In genomic region chr6:79101164-79101563, GRCh38 we compare ENCODE assay signal across 37 cellular contexts. TPM values are rescaled to one million over a fixed set of nuclear protein-coding genes. Genes with fewer than 3 reads are reported as not detected.
DNase-seq lines count a peak whose midpoint lies in the region; ATAC-seq, FAIRE-seq and TF ChIP-seq lines count a peak whose summit lies in the region.
"Had no signal": no experiment of that assay in that cellular context is flagged by ENCODE, and none has a peak within 500 bp of the region (broad histone marks: within the 10 kb centered on the region; RNA-seq: fewer than 3 reads in every experiment).

No MANE protein-coding gene starts in this region.

- no peaks in the 10 kb centered on the region for H3K36me3 ChIP-seq in HepG2 (replicated peaks in 1 of 2; ENCODE audit: control insufficient read depth in 1 of 2, insufficient read depth in 2 of 2, low read length in 2 of 2)
- no peaks in the 10 kb centered on the region for H3K36me3 ChIP-seq in right lobe of liver
- H3K36me3 ChIP-seq in K562 (ENCODE audit: control insufficient read depth, insufficient read depth, low read length), result no peaks in the 10 kb centered on the region
- H3K36me3 ChIP-seq in neural progenitor cell, result no peaks in the 10 kb centered on the region
- H3K36me3 ChIP-seq: BE2C; BLaER1; BLaER1 treated with 17β-estradiol and CSF1 and Interleukin-3, amounts not matched to agents 10 nM and 100 nM had no signal

- TF ChIP-seq RAD21 in HepG2 (CRISPR knock-in tag; IDR thresholded peaks at IDR 0.05) (no peak), K562 (CRISPR knock-in tag; conservative IDR thresholded peaks at IDR 0.05 in 1 of 2, IDR thresholded peaks at IDR 0.05 in 1 of 2) (no peak)

- POLR2A ChIA-PET in HepG2 (lab: Yijun Ruan, JAX) (no interaction called here), K562 (lab: Yijun Ruan, JAX) (interaction anchor here (0.7 kb wide), 1 partner anchor 9 kb away, joined by 3 read pairs; no protein-coding TSS in a partner anchor)

- peak overlapping the region; percentile 34 for H3K27ac Mint-ChIP-seq in neural progenitor cell
- H3K27ac Mint-ChIP-seq: B cell; CD14-positive monocyte; CD4-positive, alpha-beta memory T cell; CD4-positive, alpha-beta T cell; CD4-positive, CD25-positive, alpha-beta regulatory T cell; CD8-positive, alpha-beta memory T cell; CD8-positive, alpha-beta T cell had no signal

- BruUV-seq in HepG2 (replicated peaks; lab: Mats Ljungman, UMichigan), result no TSS peak
- no TSS peak for BruUV-seq in K562 (replicated peaks; lab: Mats Ljungman, UMichigan)

- FAIRE-seq in HepG2 (lab: Jason Lieb, UNC) (no peak), K562 (lab: Jason Lieb, UNC) (no peak)
- FAIRE-seq: A204.1, A549, D721Med had no signal

- H2AFZ ChIP-seq in HepG2 (ENCODE audit: low read length), result no peak overlapping the region
- no peak overlapping the region for H2AFZ ChIP-seq in K562 (ENCODE audit: low read depth, low read length)
- no peak overlapping the region for H2AFZ ChIP-seq in neural progenitor cell (replicated peaks)

- H3K4me1 ChIP-seq in HepG2 (ENCODE audit: insufficient read depth, low read length) (no peaks in the 10 kb centered on the region), right lobe of liver (no peaks in the 10 kb centered on the region), K562 (replicated peaks in 1 of 2; ENCODE audit: control insufficient read depth in 2 of 2, insufficient read depth in 2 of 2, low read length in 2 of 2) (no peaks in the 10 kb centered on the region), neural progenitor cell (no peaks in the 10 kb centered on the region), right cardiac atrium (ENCODE audit: control insufficient read depth, insufficient read depth, low read length) (no peaks in the 10 kb centered on the region)
- H3K4me1 ChIP-seq: A549; BE2C; BLaER1; BLaER1 treated with 17β-estradiol and CSF1 and Interleukin-3, amounts not matched to agents 10 nM and 100 nM; Caco-2 had no signal

- no peak overlapping the region for H3K9ac ChIP-seq in HepG2 (ENCODE audit: insufficient read depth, low read depth, low read length)
- no peak overlapping the region for H3K9ac ChIP-seq in K562 (ENCODE audit: insufficient read depth in 1 of 2, low read depth in 2 of 2, low read length in 2 of 2)
- H3K9ac ChIP-seq in neural progenitor cell, result no peak overlapping the region
- H3K9ac ChIP-seq: BLaER1; BLaER1 treated with 17β-estradiol and CSF1 and Interleukin-3, amounts not matched to agents 10 nM and 100 nM had no signal

- H3K9me1 ChIP-seq in K562 (ENCODE audit: control insufficient read depth, insufficient read depth, low read length), result no peaks in the 10 kb centered on the region

- intact Hi-C loops in HepG2 (cut with micrococcal nuclease; ENCODE audit: unreplicated experiment) (no loop called here), right lobe of liver (cut with DNase I) (no loop called here), K562 (cut with micrococcal nuclease) (no loop called here), right cardiac atrium (cut with DNase I) (no loop called here)

- CTCF ChIA-PET in HepG2 (lab: Yijun Ruan, JAX; ENCODE audit: low intra/inter-chr PET ratio, low total read pairs), result no interaction called here
- CTCF ChIA-PET in K562 (lab: Yijun Ruan, JAX; ENCODE audit: low intra/inter-chr PET ratio), result no interaction called here

- H3K9me3 ChIP-seq in HepG2 (ENCODE audit: low read length) (no peaks in the 10 kb centered on the region), right lobe of liver (no peaks in the 10 kb centered on the region), K562 (replicated peaks; ENCODE audit: control insufficient read depth, insufficient read depth, low read depth, low read length) (no peaks in the 10 kb centered on the region; the same call in 1 of the 2 replicates), neural progenitor cell (ENCODE audit: low read depth) (no peaks in the 10 kb centered on the region), right cardiac atrium (ENCODE audit: control insufficient read depth, low read length) (no peaks in the 10 kb centered on the region)
- H3K9me3 ChIP-seq: A549; BE2C; BLaER1; BLaER1 treated with 17β-estradiol and CSF1 and Interleukin-3, amounts not matched to agents 10 nM and 100 nM; Caco-2 had no signal

- TF ChIP-seq POLR2A in HepG2 (IDR thresholded peaks at IDR 0.05; ENCODE audit: insufficient read depth in 1 of 2, low read depth in 2 of 2, low read length in 2 of 2) (no peak), right lobe of liver (IDR thresholded peaks at IDR 0.05) (no peak), K562 (conservative IDR thresholded peaks at IDR 0.05) (no peak)

- TF ChIP-seq CTCF in HepG2 (CRISPR knock-in tag; IDR thresholded peaks at IDR 0.05) (no peak), right lobe of liver (IDR thresholded peaks at IDR 0.05) (no peak), K562 (IDR thresholded peaks at IDR 0.05 in 2 of 3, conservative IDR thresholded peaks at IDR 0.05 in 1 of 3; ENCODE audit: insufficient read depth in 2 of 3, low read depth in 1 of 3, low read length in 3 of 3) (no peak), epithelial cell of esophagus (IDR thresholded peaks at IDR 0.05; ENCODE audit: insufficient read depth, low read depth, low read length, missing control alignments) (no peak), neural progenitor cell (IDR thresholded peaks at IDR 0.05) (no peak)

- H3K4me2 ChIP-seq in HepG2 (ENCODE audit: low read depth, low read length), result no peak overlapping the region
- H3K4me2 ChIP-seq in K562 (ENCODE audit: insufficient read depth, low read length), result no peak overlapping the region
- no peak overlapping the region for H3K4me2 ChIP-seq in neural progenitor cell
- H3K4me2 ChIP-seq: A549; BLaER1; BLaER1 treated with 17β-estradiol and CSF1 and Interleukin-3, amounts not matched to agents 10 nM and 100 nM had no signal

- H3K36me3 Mint-ChIP-seq in neural progenitor cell, result no peaks in the 10 kb centered on the region
- H3K36me3 Mint-ChIP-seq: CD14-positive monocyte; CD4-positive, CD25-positive, alpha-beta regulatory T cell; CD8-positive, alpha-beta T cell had no signal

- H3K27ac ChIP-seq in HepG2 (ENCODE audit: extremely low read length, insufficient read depth, low read length) (no peak overlapping the region), right lobe of liver (no peak overlapping the region), K562 (ENCODE audit: extremely low read depth, low read depth, low read length) (no peak overlapping the region), neural progenitor cell (no peak overlapping the region), right cardiac atrium (ENCODE audit: low read length) (no peak overlapping the region)
- H3K27ac ChIP-seq: 22Rv1; A549; BLaER1; BLaER1 treated with 17β-estradiol and CSF1 and Interleukin-3, amounts not matched to agents 10 nM and 100 nM; C4-2B had no signal

- H4K20me1 ChIP-seq in HepG2 (ENCODE audit: insufficient read depth, low read length) (no peaks in the 10 kb centered on the region), K562 (replicated peaks; ENCODE audit: control insufficient read depth, insufficient read depth, low read length) (no peaks in the 10 kb centered on the region), neural progenitor cell (ENCODE audit: low read depth) (no peaks in the 10 kb centered on the region)
- H4K20me1 ChIP-seq: BLaER1; BLaER1 treated with 17β-estradiol and CSF1 and Interleukin-3, amounts not matched to agents 10 nM and 100 nM had no signal

- no peaks in the 10 kb centered on the region for H3K27me3 ChIP-seq in HepG2 (ENCODE audit: control insufficient read depth in 1 of 2, insufficient read depth in 2 of 2, low read length in 2 of 2)
- H3K27me3 ChIP-seq in right lobe of liver, result no peaks in the 10 kb centered on the region
- H3K27me3 ChIP-seq in K562 (ENCODE audit: control insufficient read depth in 2 of 2, insufficient read depth in 2 of 2, low read length in 2 of 2), result 0 out of 5 replicates have a peak, but pooled peaks cover 0 to 3% of the 10 kb centered on the region in 2 experiments
- no peaks in the 10 kb centered on the region for H3K27me3 ChIP-seq in neural progenitor cell
- no peaks in the 10 kb centered on the region for H3K27me3 ChIP-seq in right cardiac atrium (ENCODE audit: control insufficient read depth, insufficient read depth)
- H3K27me3 ChIP-seq: BE2C; BLaER1; BLaER1 treated with 17β-estradiol and CSF1 and Interleukin-3, amounts not matched to agents 10 nM and 100 nM had no signal

- no peak for ATAC-seq in HepG2
- ATAC-seq in right lobe of liver, result no peak
- ATAC-seq in K562, result no peak
- ATAC-seq in HG02798 (IDR thresholded peaks at IDR 0.05; ENCODE audit: poor library complexity, unreplicated experiment), result no peak
- no peak for ATAC-seq in right cardiac atrium
- ATAC-seq: A549; CD8-positive, alpha-beta T cell had no signal

- no peak overlapping the region for H3K4me3 ChIP-seq in HepG2 (replicated peaks in 1 of 3; ENCODE audit: insufficient read depth in 1 of 3, low read depth in 2 of 3, low read length in 3 of 3)
- no peak overlapping the region for H3K4me3 ChIP-seq in right lobe of liver
- no peak overlapping the region for H3K4me3 ChIP-seq in K562
- no peak overlapping the region for H3K4me3 ChIP-seq in epithelial cell of esophagus (ENCODE audit: low read length)
- no peak overlapping the region for H3K4me3 ChIP-seq in neural progenitor cell
- no peak overlapping the region for H3K4me3 ChIP-seq in right cardiac atrium (ENCODE audit: low read length)
- H3K4me3 ChIP-seq: A549; BLaER1; BLaER1 treated with 17β-estradiol and CSF1 and Interleukin-3, amounts not matched to agents 10 nM and 100 nM had no signal

- in situ Hi-C loops in HepG2 (cut with HindIII; ENCODE audit: extremely low pct_ligation_motif_present, low pct_unique_long_range_greater_than_20kb), result no loop called here
- in situ Hi-C loops in K562 (cut with MboI), result no loop called here

- TF ChIP-seq EP300 in HepG2 (IDR thresholded peaks at IDR 0.05; ENCODE audit: low read depth in 2 of 2, low read length in 2 of 2) (no peak), HepG2 (CRISPR knock-in tag; IDR thresholded peaks at IDR 0.05; ENCODE audit: borderline replicate concordance) (no peak), K562 (IDR thresholded peaks at IDR 0.05; ENCODE audit: low read length) (no peak)

- H3K79me2 ChIP-seq in HepG2 (ENCODE audit: insufficient read depth, low read length) (no peaks in the 10 kb centered on the region), K562 (ENCODE audit: control insufficient read depth, insufficient read depth, low read length) (no peaks in the 10 kb centered on the region), neural progenitor cell (ENCODE audit: low read depth) (no peaks in the 10 kb centered on the region)

- no peak overlapping the region for H3K4me3 Mint-ChIP-seq in neural progenitor cell
- H3K4me3 Mint-ChIP-seq: B cell; CD14-positive monocyte; CD4-positive, alpha-beta memory T cell; CD4-positive, alpha-beta T cell; CD4-positive, CD25-positive, alpha-beta regulatory T cell; CD8-positive, alpha-beta memory T cell; CD8-positive, alpha-beta T cell had no signal

- H3K27me3 Mint-ChIP-seq in neural progenitor cell (ENCODE audit: insufficient read depth, low read depth), result peaks cover 2% of the 10 kb centered on the region

- DNase-seq in HepG2 (ENCODE audit: low spot score), result no peak
- no peak for DNase-seq in right lobe of liver
- DNase-seq in K562 (ENCODE audit: extremely low read depth in 1 of 4, low spot score in 3 of 4), result no peak
- DNase-seq in epithelial cell of esophagus (ENCODE audit: low read depth), result peak; percentile 6
- no peak for DNase-seq in neural progenitor cell (ENCODE audit: low spot score)
- DNase-seq in islet precursor cell, result no peak
- DNase-seq in right cardiac atrium, result no peak
- DNase-seq: 8988T; ACHN; AML-193; BE2C; C1 segment of cervical spinal cord; Caco-2; Calu3; CD4-positive, alpha-beta memory T cell; CD4-positive, alpha-beta T cell; CD4-positive, CD25-positive, alpha-beta regulatory T cell; CD8-positive, alpha-beta memory T cell; CD8-positive, alpha-beta T cell; COR-L47; DMS 273 treated with DMSO at 0.1 percent for 48 hours; DMS153; DMS53; DMS79; DMS79 treated with DMSO at 0.1 percent for 48 hours; DND-41; EL had no signal

- WGBS in HepG2 (ENCODE audit: low lambda C conversion rate), result 0% methylated on average over 1 of the region's 2 CpGs
- WGBS in right lobe of liver (ENCODE audit: insufficient coverage, low coverage, low lambda C conversion rate, missing lambda C conversion rate), result 100% methylated on average over 1 of the region's 2 CpGs
- 5% methylated on average over 2 of the region's 2 CpGs for WGBS in K562 (ENCODE audit: insufficient coverage, low coverage, missing lambda C conversion rate)
- WGBS in right cardiac atrium, result 97% methylated on average over 2 of the region's 2 CpGs

- H3K9me3 Mint-ChIP-seq in neural progenitor cell, result no peaks in the 10 kb centered on the region
- H3K9me3 Mint-ChIP-seq: CD4-positive, alpha-beta T cell; CD8-positive, alpha-beta T cell had no signal

- no peaks in the 10 kb centered on the region for H3K4me1 Mint-ChIP-seq in neural progenitor cell
- H3K4me1 Mint-ChIP-seq: B cell; CD4-positive, alpha-beta memory T cell; CD4-positive, CD25-positive, alpha-beta regulatory T cell; CD8-positive, alpha-beta memory T cell had no signal

- no peaks in the 10 kb centered on the region for H3F3A ChIP-seq in neural progenitor cell (ENCODE audit: low read depth)

RNA-seq across cellular contexts. Expression of gene PHIP, which starts 23.1 kb away (rescaled TPM):
- total RNA-seq in HepG2 (2016; rRNA removed; fragmentation: Illumina TruSeq; extraction: Trizol) (23.5 and 36.0 TPM in 2 replicates), right lobe of liver (1 to 10 TPM; 5.0 to 7.8 (median 6.4) TPM), K562 (2014; rRNA removed) (16.1 and 16.5 TPM in 2 replicates), K562 (2014; rRNA removed; fragmentation: Illumina TruSeq; extraction: Trizol) (35.3 and 38.3 TPM in 2 replicates), K562 (2015; rRNA removed; fragmentation: Illumina TruSeq; extraction: Trizol) (33.1 and 36.3 TPM in 2 replicates), K562 (2021) (25.0 and 25.3 TPM in 2 replicates), neural progenitor cell (ENCODE audit: low replicate concordance) (80.0 and 129 TPM in 2 replicates), right cardiac atrium (10 to 100 TPM; 17.7 to 19.6 (median 19.2) TPM)
- 5.8 and 5.9 TPM in 2 replicates for total RNA-seq in HepG2 (2016; cell fraction: cytosol; rRNA removed; fragmentation: Illumina TruSeq; extraction: Trizol; ENCODE audit: low read depth)
- total RNA-seq in HepG2 (2016; cell fraction: insoluble cytoplasmic fraction; rRNA removed; fragmentation: Illumina TruSeq; extraction: Trizol), result 22.7 and 33.7 TPM in 2 replicates
- 6.2 and 7.7 TPM in 2 replicates for total RNA-seq in HepG2 (2016; cell fraction: membrane; rRNA removed; fragmentation: Illumina TruSeq; extraction: Trizol)
- total RNA-seq in HepG2 (2016; cell fraction: nucleus; rRNA removed; fragmentation: Illumina TruSeq; extraction: Trizol), result 60.3 and 61.0 TPM in 2 replicates
- polyA plus RNA-seq in HepG2 (2011; rRNA removed) (5.3 and 6.5 TPM in 2 replicates), K562 (2011; rRNA removed) (9.3 and 12.5 TPM in 2 replicates), K562 (2014; fragmentation: Illumina TruSeq; extraction: Trizol) (16.4 and 19.2 TPM in 2 replicates), K562 (2014; fragmentation: Nextera tagmentation; extraction: Ambion mirVana) (1 to 10 TPM; 8.1 to 8.9 TPM), K562 (2014; rRNA removed) (8.7 and 9.7 TPM in 2 replicates), right cardiac atrium (6.8 TPM)
- 1.9 and 2.7 TPM in 2 replicates for polyA plus RNA-seq in HepG2 (2011; cell fraction: cytosol; rRNA removed)
- polyA plus RNA-seq in HepG2 (2011; cell fraction: nucleus; rRNA removed), result 11.2 and 12.3 TPM in 2 replicates
- 11.8 and 14.6 TPM in 2 replicates for polyA plus RNA-seq in HepG2 (2012)
- 0.29 and 0.36 TPM in 2 replicates for polyA plus RNA-seq in HepG2 (2016; cell fraction: cytosol; fragmentation: Illumina TruSeq; extraction: Trizol; ENCODE audit: low read depth)
- polyA plus RNA-seq in HepG2 (2016; cell fraction: insoluble cytoplasmic fraction; fragmentation: Illumina TruSeq; extraction: Trizol; ENCODE audit: low read depth), result 14.4 and 15.1 TPM in 2 replicates
- 0.94 and 1.2 TPM in 2 replicates for polyA plus RNA-seq in HepG2 (2016; cell fraction: membrane; fragmentation: Illumina TruSeq; extraction: Trizol; ENCODE audit: low read depth)
- 48.0 and 52.8 TPM in 2 replicates for polyA plus RNA-seq in HepG2 (2016; cell fraction: nucleus; fragmentation: Illumina TruSeq; extraction: Trizol; ENCODE audit: insufficient read depth, low read depth)
- polyA minus RNA-seq in HepG2 (2011; rRNA and poly(A)+ RNA removed; ENCODE audit: low replicate concordance), result 10.0 and 19.3 TPM in 2 replicates
- polyA minus RNA-seq in HepG2 (2011; cell fraction: cytosol; rRNA and poly(A)+ RNA removed), result 15.4 and 16.9 TPM in 2 replicates
- 103 and 105 TPM in 2 replicates for polyA minus RNA-seq in HepG2 (2011; cell fraction: nucleus; rRNA and poly(A)+ RNA removed)
- total RNA-seq in K562 (2011; cell fraction: chromatin; rRNA removed; ENCODE audit: low replicate concordance), result 26.0 and 101 TPM in 2 replicates
- 15.3 and 21.2 TPM in 2 replicates for total RNA-seq in K562 (2011; cell fraction: nucleolus; rRNA removed)
- total RNA-seq in K562 (2011; cell fraction: nucleoplasm; rRNA removed), result 33.0 and 44.9 TPM in 2 replicates
- 1.9 and 4.0 TPM in 2 replicates for polyA plus RNA-seq in K562 (2011; cell fraction: cytosol; rRNA removed)
- 21.6 and 25.9 TPM in 2 replicates for polyA plus RNA-seq in K562 (2011; cell fraction: nucleus; rRNA removed)
- 13.5 and 14.2 TPM in 2 replicates for polyA plus RNA-seq in K562 (2012)
- 56.0 and 67.0 TPM in 2 replicates for polyA minus RNA-seq in K562 (2011; rRNA and poly(A)+ RNA removed)
- polyA minus RNA-seq in K562 (2011; cell fraction: cytosol; rRNA and poly(A)+ RNA removed), result 19.2 and 21.2 TPM in 2 replicates
- polyA minus RNA-seq in K562 (2011; cell fraction: nucleus; rRNA and poly(A)+ RNA removed), result 55.1 and 107 TPM in 2 replicates
